Comparison of ENCODE assay signal across 8 cellular contexts in genomic region chr10:61752111-61753011, GRCh38.
DNase-seq lines count a peak whose midpoint lies in the region; ATAC-seq lines count a peak whose summit lies in the region.

No MANE protein-coding gene starts in this region.

- H3K4me3 Mint-ChIP-seq in activated CD4-positive, alpha-beta T cell treated with anti-CD3 and anti-CD28 coated beads for 36 hours, result no peak overlapping the region
- peak overlapping the region; percentile 13 for H3K4me3 Mint-ChIP-seq in activated CD4-positive, alpha-beta memory T cell treated with anti-CD3 and anti-CD28 coated beads for 36 hours

- POLR2A ChIA-PET in activated CD4-positive, alpha-beta T cell treated with anti-CD3 and anti-CD28 coated beads for 36 hours (lab: Charles Lee), result no interaction called here
- POLR2A ChIA-PET in activated CD4-positive, alpha-beta memory T cell treated with anti-CD3 and anti-CD28 coated beads for 36 hours (lab: Charles Lee), result interaction anchor here (1.5 kb wide), 1 partner anchor 32 kb away, joined by 4 read pairs; no protein-coding TSS in a partner anchor

- no peaks in the 10 kb centered on the region for H3K36me3 Mint-ChIP-seq in activated CD4-positive, alpha-beta T cell treated with anti-CD3 and anti-CD28 coated beads for 36 hours (ENCODE audit: low read depth)
- no peaks in the 10 kb centered on the region for H3K36me3 Mint-ChIP-seq in activated CD4-positive, alpha-beta memory T cell treated with anti-CD3 and anti-CD28 coated beads for 36 hours

- peak overlapping the region; percentile 44 for H3K27ac Mint-ChIP-seq in activated CD4-positive, alpha-beta T cell treated with anti-CD3 and anti-CD28 coated beads for 36 hours
- peak overlapping the region; percentile 52 for H3K27ac Mint-ChIP-seq in activated CD4-positive, alpha-beta memory T cell treated with anti-CD3 and anti-CD28 coated beads for 36 hours

- H3K9me3 Mint-ChIP-seq in activated CD4-positive, alpha-beta T cell treated with anti-CD3 and anti-CD28 coated beads for 36 hours (ENCODE audit: low read depth), result no peaks in the 10 kb centered on the region
- no peaks in the 10 kb centered on the region for H3K9me3 Mint-ChIP-seq in activated CD4-positive, alpha-beta memory T cell treated with anti-CD3 and anti-CD28 coated beads for 36 hours

- ATAC-seq in activated CD4-positive, alpha-beta T cell treated with anti-CD3 and anti-CD28 coated beads for 36 hours, result peak; percentile 40
- ATAC-seq in HG03135 (IDR thresholded peaks at IDR 0.05; ENCODE audit: unreplicated experiment) (peak; percentile 46), left colon (peak; percentile 64)

- CTCF ChIA-PET in activated CD4-positive, alpha-beta T cell treated with anti-CD3 and anti-CD28 coated beads for 36 hours (lab: Charles Lee), result interaction anchor here (0.7 to 3.4 kb wide), 16 partner anchors 8 to 493 kb away, joined by 3 to 27 read pairs (median 4); no protein-coding TSS in a partner anchor
- CTCF ChIA-PET in activated CD4-positive, alpha-beta memory T cell treated with anti-CD3 and anti-CD28 coated beads for 36 hours (lab: Charles Lee), result interaction anchor here (0.6 to 4.3 kb wide), 15 partner anchors 9 to 612 kb away, joined by 3 to 46 read pairs (median 5); no protein-coding TSS in a partner anchor

- peaks cover 33% of the 10 kb centered on the region for H3K4me1 Mint-ChIP-seq in activated CD4-positive, alpha-beta T cell treated with anti-CD3 and anti-CD28 coated beads for 36 hours
- H3K4me1 Mint-ChIP-seq in activated CD4-positive, alpha-beta memory T cell treated with anti-CD3 and anti-CD28 coated beads for 36 hours (ENCODE audit: low read depth), result peaks cover 24% of the 10 kb centered on the region

- intact Hi-C loops in activated CD4-positive, alpha-beta T cell treated with anti-CD3 and anti-CD28 coated beads for 36 hours (cut with DNase I, micrococcal nuclease), result loop anchor here (2.0 to 10.0 kb wide), 6 partner anchors 32 to 495 kb away; no protein-coding TSS in a partner anchor
- intact Hi-C loops in activated CD4-positive, alpha-beta memory T cell treated with anti-CD3 and anti-CD28 coated beads for 36 hours (cut with micrococcal nuclease), result loop anchor here (5.0 to 10.0 kb wide), 3 partner anchors 65 to 938 kb away; no protein-coding TSS in a partner anchor
- intact Hi-C loops in left colon (cut with DNase I, micrococcal nuclease), result loop anchor here in 1 of 2 donors (10.0 kb wide), 1 partner anchor 82 kb away; no protein-coding TSS in a partner anchor

- H3K27me3 Mint-ChIP-seq in activated CD4-positive, alpha-beta T cell treated with anti-CD3 and anti-CD28 coated beads for 36 hours, result no peaks in the 10 kb centered on the region
- no peaks in the 10 kb centered on the region for H3K27me3 Mint-ChIP-seq in activated CD4-positive, alpha-beta memory T cell treated with anti-CD3 and anti-CD28 coated beads for 36 hours

- no peak for DNase-seq in activated CD4-positive, alpha-beta T cell treated with anti-CD3 and anti-CD28 coated beads for 36 hours
- DNase-seq in activated CD4-positive, alpha-beta T cell treated with anti-CD3 and anti-CD28 coated beads for 4 hours, result no peak
- DNase-seq in activated CD4-positive, alpha-beta memory T cell treated with anti-CD3 and anti-CD28 coated beads for 36 hours, result no peak
- DNase-seq in left colon (no peak), NCI-H187 (lab: John Stamatoyannopoulos, UW) (no peak), superior temporal gyrus (ENCODE audit: extremely low spot score) (no peak), NCI-H2029 (lab: John Stamatoyannopoulos, UW) (no peak)
